ENCODE assay signal across 27 cellular contexts in genomic region chr3:84209473-84209872, GRCh38.
"Had no signal": no experiment of that assay in that cellular context is flagged by ENCODE, and none has a peak within 500 bp of the region (broad histone marks: within the 10 kb centered on the region; RNA-seq: fewer than 3 reads in every experiment).

No MANE protein-coding gene starts in this region.

- H3K27me3 ChIP-seq: heart left ventricle, left lung, neutrophil, right atrium auricular region, right lobe of liver, stomach, testis, thyroid gland, transverse colon, upper lobe of left lung had no signal

- H3K4me2 ChIP-seq: smooth muscle cell had no signal

- H3K9ac ChIP-seq: parathyroid adenoma had no signal

- H3K27ac ChIP-seq: heart left ventricle, left lung, neutrophil, parathyroid adenoma, psoas muscle, right atrium auricular region, right lobe of liver, stomach, testis, thyroid gland, transverse colon, upper lobe of left lung had no signal

- H3K4me1 ChIP-seq: heart left ventricle, left lung, parathyroid adenoma, psoas muscle, right atrium auricular region, right lobe of liver, stomach, testis, thyroid gland, transverse colon, upper lobe of left lung had no signal

- DNase-seq: heart left ventricle; hypothalamus; immature natural killer cell; kidney; left colon; left lung; midbrain; mucosa of descending colon; naive thymus-derived CD4-positive, alpha-beta T cell; occipital lobe; psoas muscle; right lobe of liver; stimulated activated CD4-positive, alpha-beta T cell treated with anti-CD3 and anti-CD28 coated beads, Interleukin-1b, Interleukin-23, amount 100 ng/mL, for 48 hours; stimulated activated CD4-positive, alpha-beta T cell treated with anti-CD3 and anti-CD28 coated beads, Interleukin-2, amount 100 ng/mL, for 48 hours; stimulated activated naive B cell treated with anti-CD40 and anti-IgM and Interleukin-4, amounts not matched to agents 10 μg/mL and 1 μg/mL and 100 μg/mL, for 72 hours; stimulated activated naive CD8-positive, alpha-beta T cell treated with anti-CD3 and anti-CD28 coated beads, Interleukin-15, Interleukin-2, amounts not matched to agents 100 U/mL and 50 U/mL, for 24 hours; stomach; testis; thyroid gland; transverse colon; upper lobe of left lung had no signal

- H3K4me3 ChIP-seq: heart left ventricle, left lung, lung, mucosa of descending colon, psoas muscle, right atrium auricular region, right lobe of liver, smooth muscle cell, stomach, testis, thyroid gland, transverse colon, upper lobe of left lung had no signal

- H3K79me2 ChIP-seq: parathyroid adenoma had no signal

- ATAC-seq: heart left ventricle; left colon; left lung; mucosa of descending colon; naive thymus-derived CD4-positive, alpha-beta T cell; natural killer cell treated with Interleukin-12 subunit alpha and Interleukin-12 subunit beta and Interleukin-15 and Interleukin-18, amount 100 ng/mL, for 72 hours; psoas muscle; right lobe of liver; stimulated activated naive B cell treated with anti-CD40 and anti-IgM and Interleukin-4, amounts not matched to agents 10 μg/mL and 1 μg/mL and 100 μg/mL, for 72 hours; stimulated activated naive CD8-positive, alpha-beta T cell treated with anti-CD3 and anti-CD28 coated beads, Interleukin-15, Interleukin-2, amounts not matched to agents 100 U/mL and 50 U/mL, for 24 hours had no signal

- H3K9me3 ChIP-seq: neutrophil, right atrium auricular region, right lobe of liver, testis, thyroid gland, transverse colon, upper lobe of left lung had no signal

- H3K36me3 ChIP-seq: heart left ventricle, left lung, neutrophil, right atrium auricular region, right lobe of liver, stomach, thyroid gland, transverse colon, upper lobe of left lung had no signal
